In the genomic region with DNA sequence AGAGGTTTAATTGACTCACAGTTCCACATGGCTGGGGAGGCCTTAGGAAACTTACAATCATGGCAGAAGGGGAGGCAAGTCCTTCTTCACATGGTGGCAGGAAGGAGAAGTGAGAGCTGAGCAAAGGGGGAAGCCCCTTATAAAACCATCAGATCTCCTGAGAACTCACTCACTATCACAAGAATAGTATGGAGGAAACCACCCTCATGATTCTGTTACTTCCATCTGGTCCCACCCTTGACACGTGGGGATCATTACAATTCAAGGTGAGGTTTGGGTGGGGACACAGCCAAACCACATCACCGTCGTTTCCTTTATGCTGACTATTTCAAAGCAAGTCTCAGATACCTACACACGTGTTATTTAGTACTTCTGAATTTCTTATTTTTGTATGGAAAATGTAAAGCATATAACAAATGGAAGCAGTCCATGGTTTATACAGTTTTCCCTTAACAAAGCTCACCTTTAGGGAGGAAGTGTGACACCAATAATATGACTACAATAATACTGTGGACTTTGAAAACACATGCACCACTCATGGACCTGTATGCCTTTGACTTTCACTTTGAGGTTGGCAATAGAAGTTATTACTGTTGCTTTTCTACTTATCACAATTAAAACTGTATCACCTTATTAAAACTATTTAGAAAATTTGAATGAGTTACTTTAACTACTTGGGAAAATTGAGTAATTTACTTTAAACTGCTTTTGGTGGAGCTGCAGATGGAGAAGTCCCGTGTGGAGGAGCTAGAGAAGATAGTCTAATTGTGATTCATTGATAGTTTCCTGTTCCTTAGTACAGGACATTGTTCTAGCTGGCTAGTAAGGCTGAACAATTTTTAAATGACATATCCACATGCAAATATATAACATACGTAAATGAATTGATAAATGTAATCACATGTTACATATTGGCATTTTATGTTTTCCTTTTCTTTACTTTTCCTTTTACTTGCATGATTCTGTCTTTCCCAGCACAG, we compare ENCODE assay signal across 14 cellular contexts. TPM values are rescaled to one million over a fixed set of nuclear protein-coding genes. Genes with fewer than 3 reads are reported as not detected.
DNase-seq lines count a peak whose midpoint lies in the region; ATAC-seq and TF ChIP-seq lines count a peak whose summit lies in the region.
"Had no signal": no experiment of that assay in that cellular context is flagged by ENCODE, and none has a peak within 500 bp of the region (broad histone marks: within the 10 kb centered on the region; RNA-seq: fewer than 3 reads in every experiment).

No MANE protein-coding gene starts in this region.

- no peak overlapping the region for H3K9ac ChIP-seq in GM23248
- H3K9ac ChIP-seq: KMS-11 had no signal

- peaks cover 4% of the 10 kb centered on the region for H3K36me3 Mint-ChIP-seq in CD4-positive, alpha-beta T cell (ENCODE audit: low read depth)
- H3K36me3 Mint-ChIP-seq in activated B cell treated with CpG ODN at 0.5 μM for 24 hours (ENCODE audit: low read depth): peaks cover 9% of the 10 kb centered on the region
- H3K36me3 Mint-ChIP-seq: CD14-positive monocyte had no signal

- H3K27me3 ChIP-seq in CD4-positive, alpha-beta T cell (ENCODE audit: control insufficient read depth, insufficient read depth, low read length): no peaks in the 10 kb centered on the region
- no peaks in the 10 kb centered on the region for H3K27me3 ChIP-seq in GM23248 (replicated peaks; ENCODE audit: insufficient read depth)
- H3K27me3 ChIP-seq: foreskin keratinocyte had no signal

- CTCF ChIA-PET in CD4-positive, alpha-beta T cell (lab: Charles Lee): no interaction called here
- CTCF ChIA-PET in activated B cell treated with CpG ODN at 0.5 μM for 24 hours (lab: Charles Lee): no interaction called here

- H3F3A ChIP-seq in GM23248 (ENCODE audit: insufficient read depth): peaks cover 39% of the 10 kb centered on the region

- ATAC-seq in CD4-positive, alpha-beta T cell (ENCODE audit: poor library complexity): peak; percentile 79
- ATAC-seq in activated B cell treated with CpG ODN at 0.5 μM for 24 hours (ENCODE audit: low read depth): no peak
- ATAC-seq in mucosa of descending colon: peak; percentile 75
- ATAC-seq: foreskin keratinocyte had no signal

- H2AFZ ChIP-seq in GM23248: no peak overlapping the region

- POLR2A ChIA-PET in CD4-positive, alpha-beta T cell (lab: Charles Lee): no interaction called here
- POLR2A ChIA-PET in activated B cell treated with CpG ODN at 0.5 μM for 24 hours (lab: Charles Lee): no interaction called here

- H3K4me1 ChIP-seq in GM23248 (ENCODE audit: insufficient read depth) (peaks cover 49% of the 10 kb centered on the region), mucosa of descending colon (ENCODE audit: low read depth) (no peaks in the 10 kb centered on the region)
- H3K4me1 ChIP-seq: foreskin keratinocyte had no signal

- peak overlapping the region; percentile 2 for H3K4me3 Mint-ChIP-seq in CD4-positive, alpha-beta T cell
- H3K4me3 Mint-ChIP-seq in activated B cell treated with CpG ODN at 0.5 μM for 24 hours: no peak overlapping the region
- H3K4me3 Mint-ChIP-seq: CD14-positive monocyte, type B pancreatic cell had no signal

- H3K9me3 Mint-ChIP-seq in CD4-positive, alpha-beta T cell: peaks cover 5% of the 10 kb centered on the region
- H3K9me3 Mint-ChIP-seq in activated B cell treated with CpG ODN at 0.5 μM for 24 hours: peaks cover 16% of the 10 kb centered on the region
- H3K9me3 Mint-ChIP-seq: type B pancreatic cell had no signal

- DNase-seq in CD4-positive, alpha-beta T cell: peak in 4 of 10 experiments; percentile 8 to 55 (median 9)
- DNase-seq in GM23248 (peak; percentile 41), activated B cell treated with CpG ODN at 0.5 μM for 24 hours (no peak), mucosa of descending colon (no peak), NOMO-1 treated with dmso at 0.1 percent for 144 hours (lab: John Stamatoyannopoulos, UW; ENCODE audit: unreplicated experiment) (no peak), NCI-H2029 treated with DMSO at 0.1 percent for 48 hours (lab: John Stamatoyannopoulos, UW) (no peak), NCI-H510A treated with DMSO at 0.1 percent for 48 hours (lab: John Stamatoyannopoulos, UW) (no peak)
- DNase-seq: activated CD4-positive, CD25-positive, alpha-beta regulatory T cell treated with anti-CD3 and anti-CD28 coated beads, Interleukin-2, amount 50 U/mL, for 72 hours; EL; foreskin keratinocyte had no signal

- TF ChIP-seq CTCF in CD4-positive, alpha-beta T cell (IDR thresholded peaks at IDR 0.05): no peak
- TF ChIP-seq CTCF in activated B cell treated with CpG ODN at 0.5 μM for 24 hours (IDR thresholded peaks at IDR 0.05): no peak
- no peak for TF ChIP-seq CTCF in mucosa of descending colon (IDR thresholded peaks at IDR 0.05)

- H3K27ac ChIP-seq in CD4-positive, alpha-beta T cell (ENCODE audit: low read depth, low read length): no peak overlapping the region
- no peak overlapping the region; the same call in 1 of the 2 replicates for H3K27ac ChIP-seq in GM23248
- H3K27ac ChIP-seq: foreskin keratinocyte, HL-60, KMS-11 had no signal

- H3K4me1 Mint-ChIP-seq in CD4-positive, alpha-beta T cell (ENCODE audit: low read depth): peaks cover 52% of the 10 kb centered on the region
- H3K4me1 Mint-ChIP-seq in activated B cell treated with CpG ODN at 0.5 μM for 24 hours: peaks cover 34% of the 10 kb centered on the region

- H3K9me2 ChIP-seq in GM23248 (ENCODE audit: insufficient read depth): no peaks in the 10 kb centered on the region

- H3K79me2 ChIP-seq in GM23248 (ENCODE audit: insufficient read depth): peaks cover 87% of the 10 kb centered on the region

- H3K4me3 ChIP-seq in GM23248: 0 out of 2 replicates have a peak overlapping the region, but pooled peaks have one; percentile 6
- H3K4me3 ChIP-seq in mucosa of descending colon: no peak overlapping the region

- H3K4me2 ChIP-seq in GM23248 (ENCODE audit: unreplicated experiment): peak overlapping the region; percentile 23
- H3K4me2 ChIP-seq: KMS-11 had no signal

- in situ Hi-C loops in GM23248 (cut with MboI): no loop called here

- peaks cover 9% of the 10 kb centered on the region for H3K9me3 ChIP-seq in CD4-positive, alpha-beta T cell (ENCODE audit: control insufficient read depth, low read length)
- H3K9me3 ChIP-seq in GM23248 (ENCODE audit: low read depth) (no peaks in the 10 kb centered on the region), mucosa of descending colon (no peaks in the 10 kb centered on the region)

- H3K27me3 Mint-ChIP-seq in CD4-positive, alpha-beta T cell: no peaks in the 10 kb centered on the region
- H3K27me3 Mint-ChIP-seq in activated B cell treated with CpG ODN at 0.5 μM for 24 hours: no peaks in the 10 kb centered on the region
- H3K27me3 Mint-ChIP-seq: type B pancreatic cell had no signal

- intact Hi-C loops in CD4-positive, alpha-beta T cell (cut with DNase I, micrococcal nuclease): loop anchor here in 1 of 2 experiments (5.0 kb wide), 1 partner anchor 35 kb away; a partner anchor contains a TSS
- intact Hi-C loops in activated B cell treated with CpG ODN at 0.5 μM for 24 hours (cut with micrococcal nuclease) (no loop called here), mucosa of descending colon (cut with DNase I, micrococcal nuclease) (no loop called here)

- H3K27ac Mint-ChIP-seq in CD4-positive, alpha-beta T cell: peak overlapping the region; percentile 80
- H3K27ac Mint-ChIP-seq in activated B cell treated with CpG ODN at 0.5 μM for 24 hours: peak overlapping the region; percentile 46
- H3K27ac Mint-ChIP-seq: type B pancreatic cell had no signal

- H3K36me3 ChIP-seq in GM23248 (ENCODE audit: low read depth) (peaks cover 18% of the 10 kb centered on the region; the same call in 1 of the 2 replicates), mucosa of descending colon (ENCODE audit: low read depth) (no peaks in the 10 kb centered on the region)

- WGBS in GM23248 (ENCODE audit: low coverage in 1 of 2, low lambda C conversion rate in 2 of 2, missing lambda C conversion rate in 2 of 2), 2 experiments: 86 to 88% methylated on average over 6 of the region's 6 CpGs

- H4K20me1 ChIP-seq in GM23248 (ENCODE audit: insufficient read depth): no peaks in the 10 kb centered on the region

RNA-seq across cellular contexts. Expression of a gene that starts 37.3 kb away (rescaled TPM):
- total RNA-seq in CD4-positive, alpha-beta T cell: under 1 TPM; 0.11 to 0.55 TPM
- total RNA-seq in GM23248 (2014; rRNA removed; shearing (Covaris generic)): 34.4 and 36.9 TPM in 2 replicates
- polyA plus RNA-seq in GM23248 (2016; fragmentation: Nextera tagmentation; extraction: Ambion mirVana): 7.8 and 10.3 TPM in 2 replicates
- total RNA-seq in activated B cell treated with CpG ODN at 0.5 μM for 24 hours (1.9 and 2.9 TPM in 2 replicates), mucosa of descending colon (100 to 1,000 TPM in 1 of 3 donors, 10 to 100 TPM in 1, 1 to 10 TPM in 1; 4.1 to 141 (median 15.4) TPM)
- polyA plus RNA-seq: CD14-positive monocyte had no signal
